ENCODE assay signal across 19 cellular contexts in genomic region chr9:22146604-22147003, GRCh38.
DNase-seq lines count a peak whose midpoint lies in the region; ATAC-seq and TF ChIP-seq lines count a peak whose summit lies in the region.
"Had no signal": no experiment of that assay in that cellular context is flagged by ENCODE, and none has a peak within 500 bp of the region (broad histone marks: within the 10 kb centered on the region; RNA-seq: fewer than 3 reads in every experiment).

No MANE protein-coding gene starts in this region.

- ATAC-seq in RWPE2 (ENCODE audit: low read depth): no peak
- ATAC-seq: GM23338, HepG2 had no signal

- peaks cover 3% of the 10 kb centered on the region for H3K9me3 Mint-ChIP-seq in activated CD4-positive, alpha-beta T cell treated with anti-CD3 and anti-CD28 coated beads, Interleukin-2, amount 10 ng/mL, durations not matched to agents 24 days and 14 days
- H3K9me3 Mint-ChIP-seq: CD8-positive, alpha-beta memory T cell; GM23338; IgD-negative memory B cell had no signal

- H3K4me3 Mint-ChIP-seq in activated CD4-positive, alpha-beta T cell treated with anti-CD3 and anti-CD28 coated beads, Interleukin-2, amount 10 ng/mL, durations not matched to agents 24 days and 14 days: no peak overlapping the region
- H3K4me3 Mint-ChIP-seq: CD4-positive, CD25-positive, alpha-beta regulatory T cell; CD8-positive, alpha-beta memory T cell; GM23338; IgD-negative memory B cell had no signal

- H2AFZ ChIP-seq in ACC112 (ENCODE audit: low read length, unreplicated experiment) (no peak overlapping the region), smooth muscle cell (ENCODE audit: low read depth) (no peak overlapping the region)
- H2AFZ ChIP-seq: GM23338 had no signal

- H3K27ac Mint-ChIP-seq in activated CD4-positive, alpha-beta T cell treated with anti-CD3 and anti-CD28 coated beads, Interleukin-2, amount 10 ng/mL, durations not matched to agents 24 days and 14 days: peak overlapping the region; percentile 18
- H3K27ac Mint-ChIP-seq: CD4-positive, CD25-positive, alpha-beta regulatory T cell; CD8-positive, alpha-beta memory T cell; GM23338; IgD-negative memory B cell had no signal

- no peaks in the 10 kb centered on the region for H3K9me3 ChIP-seq in RWPE2 (ENCODE audit: severe bottlenecking)
- H3K9me3 ChIP-seq in smooth muscle cell (replicated peaks; ENCODE audit: low read depth): no peaks in the 10 kb centered on the region
- H3K9me3 ChIP-seq: BE2C had no signal

- H3K36me3 ChIP-seq in ACC112 (ENCODE audit: insufficient read depth, low read length) (no peaks in the 10 kb centered on the region), RWPE2 (ENCODE audit: low read depth) (no peaks in the 10 kb centered on the region), smooth muscle cell (ENCODE audit: low read depth) (no peaks in the 10 kb centered on the region)
- H3K36me3 ChIP-seq: BE2C had no signal

- H3K4me2 ChIP-seq in smooth muscle cell: no peak overlapping the region
- H3K4me2 ChIP-seq: GM23338 had no signal

- peaks cover 59% of the 10 kb centered on the region for H3K4me1 ChIP-seq in ACC112 (ENCODE audit: control insufficient read depth, insufficient read depth, low read length, unreplicated experiment)
- H3K4me1 ChIP-seq in RWPE2 (ENCODE audit: insufficient read depth, poor library complexity, severe bottlenecking): peaks cover 51% of the 10 kb centered on the region
- H3K4me1 ChIP-seq in smooth muscle cell (ENCODE audit: low read depth): peaks cover 20% of the 10 kb centered on the region
- H3K4me1 ChIP-seq: BE2C had no signal

- no peaks in the 10 kb centered on the region for H3K79me2 ChIP-seq in ACC112 (ENCODE audit: control insufficient read depth, insufficient read depth, low read length, unreplicated experiment)
- peaks cover 3% of the 10 kb centered on the region for H3K79me2 ChIP-seq in smooth muscle cell (ENCODE audit: low read depth)

- TF ChIP-seq CTCF in RWPE2 (IDR thresholded peaks at IDR 0.05; ENCODE audit: poor library complexity, severe bottlenecking) (no peak), smooth muscle cell (IDR thresholded peaks at IDR 0.05; ENCODE audit: borderline replicate concordance, insufficient read depth, poor library complexity, severe bottlenecking) (no peak), GM10266 (IDR thresholded peaks at IDR 0.05; ENCODE audit: control insufficient read depth, insufficient read depth, low read depth, missing control alignments) (no peak)

- intact Hi-C loops in activated CD4-positive, alpha-beta T cell treated with anti-CD3 and anti-CD28 coated beads, Interleukin-2, amount 10 ng/mL, durations not matched to agents 24 days and 14 days (cut with micrococcal nuclease): loop anchor here (2.0 to 5.0 kb wide), 2 partner anchors 41 to 42 kb away; no protein-coding TSS in a partner anchor

- no peaks in the 10 kb centered on the region for H4K20me1 ChIP-seq in smooth muscle cell (ENCODE audit: low read depth)

- peaks cover 37% of the 10 kb centered on the region for H3K27me3 Mint-ChIP-seq in activated CD4-positive, alpha-beta T cell treated with anti-CD3 and anti-CD28 coated beads, Interleukin-2, amount 10 ng/mL, durations not matched to agents 24 days and 14 days

- no peak overlapping the region for H3K9ac ChIP-seq in smooth muscle cell (ENCODE audit: low read depth)

- no peak for DNase-seq in activated CD4-positive, alpha-beta T cell treated with anti-CD3 and anti-CD28 coated beads, Interleukin-2, amount 10 ng/mL, durations not matched to agents 24 days and 14 days
- DNase-seq in activated CD4-positive, alpha-beta T cell treated with anti-CD3 and anti-CD28 coated beads for 48 hours: no peak
- DNase-seq in RWPE2 (ENCODE audit: low spot score) (no peak), smooth muscle cell (lab: John Stamatoyannopoulos, UW; ENCODE audit: unreplicated experiment) (no peak), amygdala (lab: John Stamatoyannopoulos, UW) (no peak), substantia nigra (lab: John Stamatoyannopoulos, UW) (no peak), GM10266 (ENCODE audit: extremely low spot score) (no peak)
- DNase-seq: 8988T; ACHN; BE2C; C1 segment of cervical spinal cord; CD8-positive, alpha-beta memory T cell; COR-L47; HCEC 1CT had no signal

- H3K4me1 Mint-ChIP-seq in activated CD4-positive, alpha-beta T cell treated with anti-CD3 and anti-CD28 coated beads, Interleukin-2, amount 10 ng/mL, durations not matched to agents 24 days and 14 days: peaks cover 19% of the 10 kb centered on the region
- H3K4me1 Mint-ChIP-seq: IgD-negative memory B cell had no signal

- H3K4me3 ChIP-seq in ACC112 (ENCODE audit: low read depth, low read length): no peak overlapping the region
- H3K4me3 ChIP-seq in RWPE2 (ENCODE audit: severe bottlenecking): no peak overlapping the region
- H3K4me3 ChIP-seq in smooth muscle cell: no peak overlapping the region
- H3K4me3 ChIP-seq: GM23338 had no signal

- H3K36me3 Mint-ChIP-seq in activated CD4-positive, alpha-beta T cell treated with anti-CD3 and anti-CD28 coated beads, Interleukin-2, amount 10 ng/mL, durations not matched to agents 24 days and 14 days (ENCODE audit: low read depth): no peaks in the 10 kb centered on the region
- H3K36me3 Mint-ChIP-seq: CD4-positive, CD25-positive, alpha-beta regulatory T cell; CD8-positive, alpha-beta memory T cell; IgD-negative memory B cell had no signal

- 96% methylated on average over 3 of the region's 3 CpGs for WGBS in smooth muscle cell (ENCODE audit: low lambda C conversion rate)

- H3F3A ChIP-seq in smooth muscle cell (ENCODE audit: low read depth): peaks cover 24% of the 10 kb centered on the region

- H3K27me3 ChIP-seq in ACC112 (ENCODE audit: insufficient read depth, low read length): no peaks in the 10 kb centered on the region
- H3K27me3 ChIP-seq in RWPE2 (ENCODE audit: insufficient read depth, poor library complexity, severe bottlenecking): no peaks in the 10 kb centered on the region
- no peaks in the 10 kb centered on the region for H3K27me3 ChIP-seq in smooth muscle cell (ENCODE audit: low read depth)
- H3K27me3 ChIP-seq: BE2C had no signal

- H3K27ac ChIP-seq in ACC112 (ENCODE audit: low read depth, low read length): peak overlapping the region; percentile 79; the same call in 1 of the 2 replicates
- H3K27ac ChIP-seq in RWPE2 (ENCODE audit: poor library complexity, severe bottlenecking): peak overlapping the region; percentile 84
- H3K27ac ChIP-seq in smooth muscle cell (ENCODE audit: low read depth): peak overlapping the region; percentile 93
- H3K27ac ChIP-seq in substantia nigra (ENCODE audit: low read depth, low read length, poor library complexity, severe bottlenecking): no peak overlapping the region
